ENCODE assay signal across 16 cellular contexts in genomic region chr15:31032959-31033358, GRCh38. TPM values are rescaled to one million over a fixed set of nuclear protein-coding genes. Genes with fewer than 3 reads are reported as not detected.
A peak's percentile ranks its signal among the peaks of the same experiment; 100 is the strongest.
DNase-seq lines count a peak whose midpoint lies in the region; TF ChIP-seq lines count a peak whose summit lies in the region.
"Had no signal": no experiment of that assay in that cellular context is flagged by ENCODE, and none has a peak within 500 bp of the region (broad histone marks: within the 10 kb centered on the region; RNA-seq: fewer than 3 reads in every experiment).

No MANE protein-coding gene starts in this region.

- no peaks in the 10 kb centered on the region for H3K27me3 Mint-ChIP-seq in osteocyte (ENCODE audit: unreplicated experiment)

- no peak for TF ChIP-seq RAD21 in SK-N-SH (IDR thresholded peaks at IDR 0.05; ENCODE audit: low read length)

- TF ChIP-seq EP300 in SK-N-SH (IDR thresholded peaks at IDR 0.05; ENCODE audit: borderline replicate concordance in 1 of 2, low read depth in 1 of 2, low read length in 1 of 2) = peak; percentile 15 to 72; a peak in 1 of 4 replicates

- no peaks in the 10 kb centered on the region for H3K9me2 ChIP-seq in SK-N-SH

- no peaks in the 10 kb centered on the region for H4K20me1 ChIP-seq in SK-N-SH (ENCODE audit: insufficient read depth)

- no peaks in the 10 kb centered on the region for H3K36me3 Mint-ChIP-seq in osteocyte (ENCODE audit: unreplicated experiment)

- no peak overlapping the region for H3K9ac ChIP-seq in SK-N-SH
- H3K9ac ChIP-seq: KMS-11 had no signal

- TF ChIP-seq CTCF in AG09319 (IDR thresholded peaks at IDR 0.05; ENCODE audit: low read depth, low read length) (no peak), SK-N-SH (IDR thresholded peaks at IDR 0.05) (no peak), fibroblast of pulmonary artery (IDR thresholded peaks at IDR 0.05; ENCODE audit: low read length, missing control alignments) (no peak), osteocyte (IDR thresholded peaks at IDR 0.05) (no peak)

- WGBS in SK-N-SH (ENCODE audit: low lambda C conversion rate) = 27% methylated on average over 5 of the region's 5 CpGs

- H3K4me3 ChIP-seq in SK-N-SH (ENCODE audit: low read depth in 2 of 2, low read length in 1 of 2) = no peak overlapping the region
- H3K4me3 ChIP-seq in fibroblast of pulmonary artery (replicated peaks; ENCODE audit: low read depth, low read length) = no peak overlapping the region
- H3K4me3 ChIP-seq: vagina had no signal

- no peaks in the 10 kb centered on the region for H3K36me3 ChIP-seq in SK-N-SH (replicated peaks in 1 of 2; ENCODE audit: control insufficient read depth in 1 of 2, insufficient read depth in 2 of 2, low read length in 1 of 2)
- H3K36me3 ChIP-seq: vagina had no signal

- DNase-seq in AG09319 (ENCODE audit: extremely low read depth, low read depth) = peak; percentile 84
- DNase-seq in SK-N-SH = no peak
- peak; percentile 91 for DNase-seq in fibroblast of pulmonary artery (ENCODE audit: low read depth)
- DNase-seq in osteocyte (ENCODE audit: extremely low spot score, unreplicated experiment) = no peak
- no peak for DNase-seq in RPMI8226
- DNase-seq in UCSD-AML1 (lab: John Stamatoyannopoulos, UW; ENCODE audit: unreplicated experiment) = no peak
- DNase-seq in nucleus accumbens (lab: John Stamatoyannopoulos, UW) = no peak
- no peak for DNase-seq in HEK293T (ENCODE audit: extremely low spot score)
- DNase-seq: aorta; NCI-H1694; NCI-H526 treated with DMSO at 0.1 percent for 48 hours; stimulated activated CD4-positive, alpha-beta T cell treated with anti-CD3 and anti-CD28 coated beads, Interleukin-2, amount 100 ng/mL, for 24 hours had no signal

- H3K27ac ChIP-seq in SK-N-SH (ENCODE audit: low read depth in 2 of 2, low read length in 1 of 2) = peak overlapping the region; percentile 69 to 77
- H3K27ac ChIP-seq: C4-2B, KMS-11, vagina had no signal

- H3K9me3 ChIP-seq in SK-N-SH = no peaks in the 10 kb centered on the region
- H3K9me3 ChIP-seq: vagina had no signal

- H2AFZ ChIP-seq in SK-N-SH (ENCODE audit: low read depth) = peak overlapping the region; percentile 64; the same call in 1 of the 2 replicates

- peak overlapping the region; percentile 72 for H3K27ac Mint-ChIP-seq in osteocyte (ENCODE audit: unreplicated experiment)
- H3K27ac Mint-ChIP-seq: activated T-helper 1 cell treated with anti-CD3 and anti-CD28 coated beads, Interleukin-12 subunit alpha, Interleukin-12 subunit beta, Interleukin-2, Interleukin-4 antibody, amounts not matched to agents 30 ng/mL and 10 ng/mL and 1 ng/mL, durations not matched to agents 14 hours and 24 hours and 36 hours had no signal

- peaks cover 21% of the 10 kb centered on the region for H3K4me1 Mint-ChIP-seq in osteocyte (ENCODE audit: unreplicated experiment)

- no peaks in the 10 kb centered on the region for H3K27me3 ChIP-seq in SK-N-SH (ENCODE audit: insufficient read depth)
- H3K27me3 ChIP-seq: vagina had no signal

- peak overlapping the region; percentile 60; the same call in 1 of the 2 replicates for H3K4me2 ChIP-seq in SK-N-SH
- H3K4me2 ChIP-seq: KMS-11 had no signal

- CTCF ChIA-PET in SK-N-SH (lab: Yijun Ruan, JAX) (no interaction called here), HEK293T (lab: Yijun Ruan, JAX) (no interaction called here)

- peaks cover 11 to 21% of the 10 kb centered on the region in 2 experiments for H3K4me1 ChIP-seq in SK-N-SH (ENCODE audit: control insufficient read depth in 1 of 2, insufficient read depth in 2 of 2, low read depth in 1 of 2, low read length in 1 of 2)

- no peaks in the 10 kb centered on the region for H3K9me3 Mint-ChIP-seq in osteocyte (ENCODE audit: unreplicated experiment)
- H3K9me3 Mint-ChIP-seq: activated T-helper 1 cell treated with anti-CD3 and anti-CD28 coated beads, Interleukin-12 subunit alpha, Interleukin-12 subunit beta, Interleukin-2, Interleukin-4 antibody, amounts not matched to agents 30 ng/mL and 10 ng/mL and 1 ng/mL, durations not matched to agents 14 hours and 24 hours and 36 hours had no signal

- H3K4me3 Mint-ChIP-seq in osteocyte (ENCODE audit: unreplicated experiment) = peak overlapping the region; percentile 16
- H3K4me3 Mint-ChIP-seq: activated T-helper 1 cell treated with anti-CD3 and anti-CD28 coated beads, Interleukin-12 subunit alpha, Interleukin-12 subunit beta, Interleukin-2, Interleukin-4 antibody, amounts not matched to agents 30 ng/mL and 10 ng/mL and 1 ng/mL, durations not matched to agents 14 hours and 24 hours and 36 hours had no signal

- H3K79me2 ChIP-seq in SK-N-SH (ENCODE audit: insufficient read depth) = no peaks in the 10 kb centered on the region

- POLR2A ChIA-PET in SK-N-SH (lab: Yijun Ruan, JAX) (no interaction called here), HEK293T (lab: Yijun Ruan, JAX) (no interaction called here)

- H3F3A ChIP-seq in SK-N-SH (replicated peaks; ENCODE audit: insufficient read depth) = peaks cover 7% of the 10 kb centered on the region

TF ChIP-seq in SK-N-SH, 30 proteins besides CTCF, POLR2A, EP300 and RAD21 (continues in another document):
- TF ChIP-seq RFX5 (IDR thresholded peaks at IDR 0.05; ENCODE audit: low read length) = no peak
- 0 out of 2 replicates have a peak, but pooled peaks have one; percentile 42 for TF ChIP-seq TEAD4 (IDR thresholded peaks at IDR 0.05; ENCODE audit: borderline replicate concordance, insufficient read depth)
- no peak for TF ChIP-seq NRF1 (IDR thresholded peaks at IDR 0.05; ENCODE audit: low read depth, low read length)
- TF ChIP-seq RCOR1 (IDR thresholded peaks at IDR 0.05; ENCODE audit: low read length) = no peak
- TF ChIP-seq TAF1 (IDR thresholded peaks at IDR 0.05; ENCODE audit: borderline replicate concordance, low read depth, low read length) = no peak
- TF ChIP-seq ZBTB33 (IDR thresholded peaks at IDR 0.05; ENCODE audit: borderline replicate concordance, low read depth) = no peak
- TF ChIP-seq MEF2A (IDR thresholded peaks at IDR 0.05; ENCODE audit: borderline replicate concordance, low read depth) = 0 out of 2 replicates have a peak, but pooled peaks have one; percentile 25

TF ChIP-seq in HEK293T, 16 proteins besides CTCF, POLR2A, EP300 and RAD21:
- no peak for TF ChIP-seq NFRKB (IDR thresholded peaks at IDR 0.05)
- no peak for TF ChIP-seq FOXM1 (IDR thresholded peaks at IDR 0.05; ENCODE audit: borderline replicate concordance)
- TF ChIP-seq HDGF (IDR thresholded peaks at IDR 0.05; ENCODE audit: borderline replicate concordance) = no peak
- no peak for TF ChIP-seq SUZ12 (IDR thresholded peaks at IDR 0.05)
- no peak for TF ChIP-seq FOXK2 (IDR thresholded peaks at IDR 0.05)
- TF ChIP-seq ARNT (IDR thresholded peaks at IDR 0.05) = no peak
- no peak for TF ChIP-seq ELF4 (IDR thresholded peaks at IDR 0.05)
- no peak for TF ChIP-seq LEF1 (IDR thresholded peaks at IDR 0.05; ENCODE audit: borderline replicate concordance)

RNA-seq across cellular contexts. Expression of gene MTMR10, which starts 41.5 kb away (rescaled TPM):
- 6.4 and 8.0 TPM in 2 replicates for polyA plus RNA-seq in SK-N-SH (2012; rRNA removed)
- polyA plus RNA-seq in SK-N-SH (2012; cell fraction: cytosol; rRNA removed) = 7.4 and 8.7 TPM in 2 replicates
- polyA plus RNA-seq in SK-N-SH (2012; cell fraction: nucleus; rRNA removed) = 9.1 and 14.4 TPM in 2 replicates
- total RNA-seq in osteocyte = 23.3 and 23.7 TPM in 2 replicates

Comparison
In these comparisons a context has a peak if more than half of its experiments do, and no peak if none do; other contexts are left out.
1. DNase-seq: peak in AG09319 (single experiment) and fibroblast of pulmonary artery (single experiment); none in SK-N-SH (single experiment), osteocyte (single experiment), RPMI8226 (single experiment), UCSD-AML1 (single experiment), nucleus accumbens (0 of 56) and HEK293T (single experiment).